In genomic region chr7:7542251-7542835, GRCh38 we compare ENCODE assay signal across 26 cellular contexts. TPM values are rescaled to one million over a fixed set of nuclear protein-coding genes. Genes with fewer than 3 reads are reported as not detected.
"Had no signal": no experiment of that assay in that cellular context is flagged by ENCODE, and none has a peak within 500 bp of the region (broad histone marks: within the 10 kb centered on the region; RNA-seq: fewer than 3 reads in every experiment).

No MANE protein-coding gene starts in this region.

- H3K27me3 ChIP-seq: cardiac muscle cell had no signal

- H3K4me3 ChIP-seq: cardiac muscle cell, SK-N-MC had no signal

- FAIRE-seq: astrocyte, TTC549 had no signal

- ATAC-seq: activated naive CD4-positive, alpha-beta T cell treated with anti-CD3 and anti-CD28 coated beads, Interleukin-2, amount 50 U/mL, for 72 hours; activated naive CD8-positive, alpha-beta T cell treated with anti-CD3 and anti-CD28 coated beads, Interleukin-2, amount 50 U/mL, for 24 hours; activated T-cell treated with anti-CD3 and anti-CD28 coated beads, Interleukin-2, amount 50 U/mL, for 4 hours; Right ventricle myocardium inferior had no signal

- H3K27ac ChIP-seq: cardiac muscle cell, SK-N-MC had no signal

- DNase-seq: activated CD4-positive, alpha-beta memory T cell treated with anti-CD3 and anti-CD28 coated beads for 36 hours; activated CD4-positive, alpha-beta T cell treated with anti-CD3 and anti-CD28 coated beads, Interleukin-2, amount 10 ng/mL, durations not matched to agents 7 days and 5 days; activated CD4-positive, CD25-positive, alpha-beta regulatory T cell; activated CD8-positive, alpha-beta memory T cell treated with anti-CD3 and anti-CD28 coated beads for 24 hours; activated effector memory CD4-positive, alpha-beta T cell treated with anti-CD3 and anti-CD28 coated beads, Interleukin-2, amount 50 U/mL, for 16 hours; activated naive CD4-positive, alpha-beta T cell treated with Interleukin-2 at 50 U/mL for 16 hours; activated naive CD8-positive, alpha-beta T cell treated with anti-CD3 and anti-CD28 coated beads, Interleukin-2, amount 50 U/mL, for 24 hours; activated T-cell treated with anti-CD3 and anti-CD28 coated beads, Interleukin-2, amount 50 U/mL, for 4 hours; amniotic stem cell; NCI-H146; NCI-H187 treated with DMSO at 0.1 percent for 48 hours; NCI-H2081 treated with DMSO at 0.1 percent for 48 hours; NCI-H446; NCI-H524; PC-3; RPMI8226; T-cell; T-helper 2 cell; T1000 had no signal

- H3K36me3 ChIP-seq: cardiac muscle cell had no signal

RNA-seq across cellular contexts. Expression of gene COL28A1, which starts 6.7 kb away (rescaled TPM):
- total RNA-seq: activated CD4-positive, alpha-beta T cell treated with anti-CD3 and anti-CD28 coated beads, Interleukin-2, amount 10 ng/mL, durations not matched to agents 7 days and 5 days; M059J had no signal
